8 cellular contexts compared by ENCODE assay signal in genomic region chr17:6444573-6445335, GRCh38. TPM values are rescaled to one million over a fixed set of nuclear protein-coding genes. Genes with fewer than 3 reads are reported as not detected.
DNase-seq lines count a peak whose midpoint lies in the region; ATAC-seq, FAIRE-seq and TF ChIP-seq lines count a peak whose summit lies in the region.

No MANE protein-coding gene starts in this region.

- ATAC-seq in A549 (peak; percentile 5 to 7; a peak in 5 of 6 replicates), HG03460 (IDR thresholded peaks at IDR 0.05; ENCODE audit: unreplicated experiment) (no peak)

- H3K4me1 ChIP-seq in A549 (peaks cover 5% of the 10 kb centered on the region; the same call in 1 of the 3 replicates), HUES64 (ENCODE audit: insufficient read depth, low read length) (peaks cover 16% of the 10 kb centered on the region), muscle layer of colon (ENCODE audit: insufficient read depth, low read length) (peaks cover 13% of the 10 kb centered on the region)

- H3K9ac ChIP-seq in HUES64 (ENCODE audit: low read depth, low read length), result peak overlapping the region; percentile 85
- no peak overlapping the region for H3K9ac ChIP-seq in muscle layer of colon (ENCODE audit: low read length)

- no peak for FAIRE-seq in A549 (lab: Jason Lieb, UNC)

- DNase-seq in A549 (ENCODE audit: low read depth in 1 of 2, low spot score in 1 of 2), result no peak
- no peak for DNase-seq in choroid plexus epithelial cell (ENCODE audit: low read depth)
- no peak for DNase-seq in HUDEP-2 (lab: John Stamatoyannopoulos, UW; ENCODE audit: unreplicated experiment in 76 of 76)
- no peak for DNase-seq in stimulated activated CD4-positive, alpha-beta T cell treated with anti-CD3 and anti-CD28 coated beads, Interleukin-12 subunit alpha, Interleukin-12 subunit beta, amount 100 ng/mL, for 4 hours
- DNase-seq in SW 1271 (lab: John Stamatoyannopoulos, UW), result no peak

- POLR2A ChIA-PET in A549 (lab: Yijun Ruan, JAX), result interaction anchor here (0.7 to 0.8 kb wide), 3 partner anchors 9 to 959 kb away, joined by 3 to 6 read pairs (median 3); partner anchors contain the start of genes DERL2 and MIS12

- CTCF ChIA-PET in A549 (lab: Yijun Ruan, JAX), result interaction anchor here (0.7 to 1.4 kb wide), 5 partner anchors 9 to 221 kb away, joined by 3 to 16 read pairs (median 5); partner anchors contain the start of gene AIPL1

- H3K36me3 ChIP-seq in HUES64 (ENCODE audit: insufficient read depth, low read length) (peaks cover 45% of the 10 kb centered on the region), muscle layer of colon (ENCODE audit: insufficient read depth, low read length) (no peaks in the 10 kb centered on the region)

- peak overlapping the region; percentile 90 for H3K4me2 ChIP-seq in A549

- no peak for TF ChIP-seq POLR2A in A549 (IDR thresholded peaks at IDR 0.05; ENCODE audit: low read length)

- H3K9me3 ChIP-seq in A549, result no peaks in the 10 kb centered on the region
- no peaks in the 10 kb centered on the region; the same call in 1 of the 2 replicates for H3K9me3 ChIP-seq in HUES64 (ENCODE audit: insufficient read depth, low read depth, low read length)
- no peaks in the 10 kb centered on the region for H3K9me3 ChIP-seq in muscle layer of colon (ENCODE audit: low read length)

- TF ChIP-seq EP300 in A549 (IDR thresholded peaks at IDR 0.05), result no peak

- 37% methylated on average over 36 of the region's 36 CpGs for WGBS in A549 (ENCODE audit: missing lambda C conversion rate)
- 24% methylated on average over 31 of the region's 36 CpGs for WGBS in HUES64

- no peak for TF ChIP-seq RAD21 in A549 (conservative IDR thresholded peaks at IDR 0.05 in 1 of 2, IDR thresholded peaks at IDR 0.05 in 1 of 2)

- no peak for TF ChIP-seq CTCF in A549 (IDR thresholded peaks at IDR 0.05)
- TF ChIP-seq CTCF in choroid plexus epithelial cell (conservative IDR thresholded peaks at IDR 0.05; ENCODE audit: low read depth, low read length), result no peak

- H3K4me3 ChIP-seq in A549, result peak overlapping the region; percentile 77
- H3K4me3 ChIP-seq in HUES64 (ENCODE audit: low read length), result peak overlapping the region; percentile 88
- H3K4me3 ChIP-seq in choroid plexus epithelial cell (ENCODE audit: low read depth, low read length), result peak overlapping the region; percentile 68
- H3K4me3 ChIP-seq in muscle layer of colon (ENCODE audit: low read depth in 1 of 2, low read length in 2 of 2), result peak overlapping the region; percentile 56 to 73

- peak overlapping the region; percentile 66 to 92 for H3K27ac ChIP-seq in A549
- H3K27ac ChIP-seq in HUES64 (ENCODE audit: low read depth, low read length), result no peak overlapping the region
- H3K27ac ChIP-seq in muscle layer of colon (ENCODE audit: low read depth, low read length), result no peak overlapping the region

- H3K27me3 ChIP-seq in HUES64 (ENCODE audit: insufficient read depth, low read length) (no peaks in the 10 kb centered on the region), muscle layer of colon (ENCODE audit: control insufficient read depth in 1 of 2, insufficient read depth in 2 of 2, low read length in 2 of 2) (no peaks in the 10 kb centered on the region)

TF ChIP-seq in A549, 52 proteins besides CTCF, POLR2A, EP300 and RAD21:
- TF ChIP-seq PBX3 (IDR thresholded peaks at IDR 0.05) (0 out of 2 replicates have a peak, but pooled peaks have one; percentile 7), CHD4 (IDR thresholded peaks at IDR 0.05; ENCODE audit: borderline replicate concordance) (no peak), NPAS2 (CRISPR knock-in tag; IDR thresholded peaks at IDR 0.05; ENCODE audit: borderline replicate concordance) (no peak), TFCP2L1 (CRISPR knock-in tag; IDR thresholded peaks at IDR 0.05) (no peak), FOXS1 (CRISPR knock-in tag; IDR thresholded peaks at IDR 0.05) (no peak), NFE2L2 (conservative IDR thresholded peaks at IDR 0.05; ENCODE audit: low read length) (no peak)

RNA-seq across cellular contexts. Expression of gene PIMREG, which starts 0.5 kb away (rescaled TPM):
- polyA plus RNA-seq in A549 (2011; rRNA removed) (25.4 and 26.3 TPM in 2 replicates), A549 (2017; fragmentation: RNase III; extraction: RNeasy Plus Mini Kit Qiagen cat#74134 plus additional on column Dnase treatment) (26.8 to 28.9 TPM (median 27.0 TPM) in 3 replicates)
- 54.7 and 67.3 TPM in 2 replicates for polyA plus RNA-seq in A549 (2012; cell fraction: cytosol; rRNA removed)
- polyA plus RNA-seq in A549 (2012; cell fraction: nucleus; rRNA removed), result 61.0 and 68.4 TPM in 2 replicates
- 12.5 and 16.1 TPM in 2 replicates for polyA minus RNA-seq in A549 (2011; rRNA and poly(A)+ RNA removed)
- 91.4 TPM for polyA plus RNA-seq in HUES64 (2013, experiment 1 of 2)
- polyA plus RNA-seq in HUES64 (2013, experiment 2 of 2), result 83.2 TPM

RNA-seq across cellular contexts. Expression of gene AIPL1, which starts 9.8 kb away (rescaled TPM):
- polyA plus RNA-seq in A549 (2011; rRNA removed) (not detected in 2 replicates), A549 (2017; fragmentation: RNase III; extraction: RNeasy Plus Mini Kit Qiagen cat#74134 plus additional on column Dnase treatment) (not detected in 3 replicates)
- not detected in 2 replicates for polyA plus RNA-seq in A549 (2012; cell fraction: cytosol; rRNA removed)
- 0.02 TPM in 1 of 2 replicates, not detected in the other for polyA plus RNA-seq in A549 (2012; cell fraction: nucleus; rRNA removed)
- polyA minus RNA-seq in A549 (2011; rRNA and poly(A)+ RNA removed), result not detected in 2 replicates
- not detected for polyA plus RNA-seq in HUES64 (2013, experiment 1 of 2)
- polyA plus RNA-seq in HUES64 (2013, experiment 2 of 2), result not detected

Comparison
In these comparisons a context has a peak if more than half of its experiments do, and no peak if none do; other contexts are left out.
1. H3K27ac ChIP-seq: peak in A549 (2 of 2); none in HUES64 (single experiment) and muscle layer of colon (single experiment).
2. Peak in every context shown above with its lines, with median percentiles within 50 percentile points of each other: H3K4me3 ChIP-seq.